In genomic region chr6:43054206-43054943, GRCh38 we compare ENCODE assay signal across 8 cellular contexts. TPM values are rescaled to one million over a fixed set of nuclear protein-coding genes. Genes with fewer than 3 reads are reported as not detected.
DNase-seq lines count a peak whose midpoint lies in the region; ATAC-seq lines count a peak whose summit lies in the region.

No MANE protein-coding gene starts in this region.

- H3K36me3 ChIP-seq in iPS-18a (ENCODE audit: control insufficient read depth, low read depth, low read length) = peaks cover 9% of the 10 kb centered on the region

- H3K9me3 ChIP-seq in iPS-18a (ENCODE audit: control insufficient read depth, low read depth, low read length) = no peaks in the 10 kb centered on the region

- H3K27me3 Mint-ChIP-seq in activated T-helper 1 cell treated with anti-CD3 and anti-CD28 coated beads, Interleukin-12 subunit alpha, Interleukin-12 subunit beta, Interleukin-2, Interleukin-4 antibody, amounts not matched to agents 30 ng/mL and 10 ng/mL and 1 ng/mL, durations not matched to agents 14 hours and 24 hours and 36 hours (ENCODE audit: insufficient read depth) = no peaks in the 10 kb centered on the region
- no peaks in the 10 kb centered on the region for H3K27me3 Mint-ChIP-seq in stimulated activated naive B cell treated with anti-CD40 and anti-IgM and Interleukin-4, amounts not matched to agents 10 μg/mL and 1 μg/mL and 100 μg/mL, for 72 hours

- peaks cover 12% of the 10 kb centered on the region for H3K4me1 ChIP-seq in iPS-18a (ENCODE audit: control insufficient read depth, low read depth, low read length)

- no peak overlapping the region for H3K9ac ChIP-seq in iPS-18a (ENCODE audit: low read length)

- DNase-seq in DMS 273 (lab: John Stamatoyannopoulos, UW; ENCODE audit: unreplicated experiment) = peak; percentile 35
- DNase-seq in DMS 273 treated with DMSO at 0.1 percent for 48 hours (lab: John Stamatoyannopoulos, UW) = no peak
- DNase-seq in activated T-helper 1 cell treated with anti-CD3 and anti-CD28 coated beads, Interleukin-12 subunit alpha, Interleukin-12 subunit beta, Interleukin-2, Interleukin-4 antibody, amounts not matched to agents 30 ng/mL and 10 ng/mL and 1 ng/mL, durations not matched to agents 14 hours and 24 hours and 36 hours (ENCODE audit: low spot score) = no peak
- no peak for DNase-seq in stimulated activated naive B cell treated with anti-CD40 and anti-IgM and Interleukin-4, amounts not matched to agents 10 μg/mL and 1 μg/mL and 100 μg/mL, for 72 hours
- DNase-seq in DMS114 treated with DMSO at 0.1 percent for 48 hours (lab: John Stamatoyannopoulos, UW; ENCODE audit: unreplicated experiment) = no peak
- DNase-seq in DMS153 (lab: John Stamatoyannopoulos, UW) = no peak
- no peak for DNase-seq in ecto neural progenitor cell (ENCODE audit: low spot score)

- H3K27ac ChIP-seq in iPS-18a (ENCODE audit: low read length) = peak overlapping the region; percentile 13

- peak overlapping the region; percentile 99 for H3K4me3 Mint-ChIP-seq in activated T-helper 1 cell treated with anti-CD3 and anti-CD28 coated beads, Interleukin-12 subunit alpha, Interleukin-12 subunit beta, Interleukin-2, Interleukin-4 antibody, amounts not matched to agents 30 ng/mL and 10 ng/mL and 1 ng/mL, durations not matched to agents 14 hours and 24 hours and 36 hours
- peak overlapping the region; percentile 96 to 100 for H3K4me3 Mint-ChIP-seq in stimulated activated naive B cell treated with anti-CD40 and anti-IgM and Interleukin-4, amounts not matched to agents 10 μg/mL and 1 μg/mL and 100 μg/mL, for 72 hours

- no peak for ATAC-seq in stimulated activated naive B cell treated with anti-CD40 and anti-IgM and Interleukin-4, amounts not matched to agents 10 μg/mL and 1 μg/mL and 100 μg/mL, for 72 hours (replicated peaks)

- intact Hi-C loops in activated T-helper 1 cell treated with anti-CD3 and anti-CD28 coated beads, Interleukin-12 subunit alpha, Interleukin-12 subunit beta, Interleukin-2, Interleukin-4 antibody, amounts not matched to agents 30 ng/mL and 10 ng/mL and 1 ng/mL, durations not matched to agents 14 hours and 24 hours and 36 hours (cut with micrococcal nuclease) = loop anchor here (5.0 to 10.0 kb wide), 3 partner anchors 270 to 1333 kb away; partner anchors contain the start of genes BICRAL, CDC5L, POLH and XPO5

- H3K4me1 Mint-ChIP-seq in activated T-helper 1 cell treated with anti-CD3 and anti-CD28 coated beads, Interleukin-12 subunit alpha, Interleukin-12 subunit beta, Interleukin-2, Interleukin-4 antibody, amounts not matched to agents 30 ng/mL and 10 ng/mL and 1 ng/mL, durations not matched to agents 14 hours and 24 hours and 36 hours (ENCODE audit: low read depth) = peaks cover 60% of the 10 kb centered on the region
- H3K4me1 Mint-ChIP-seq in stimulated activated naive B cell treated with anti-CD40 and anti-IgM and Interleukin-4, amounts not matched to agents 10 μg/mL and 1 μg/mL and 100 μg/mL, for 72 hours = peaks cover 45 to 64% of the 10 kb centered on the region in 2 donors

- peaks cover 38% of the 10 kb centered on the region for H3K36me3 Mint-ChIP-seq in activated T-helper 1 cell treated with anti-CD3 and anti-CD28 coated beads, Interleukin-12 subunit alpha, Interleukin-12 subunit beta, Interleukin-2, Interleukin-4 antibody, amounts not matched to agents 30 ng/mL and 10 ng/mL and 1 ng/mL, durations not matched to agents 14 hours and 24 hours and 36 hours (ENCODE audit: low read depth)
- H3K36me3 Mint-ChIP-seq in stimulated activated naive B cell treated with anti-CD40 and anti-IgM and Interleukin-4, amounts not matched to agents 10 μg/mL and 1 μg/mL and 100 μg/mL, for 72 hours = peaks cover 38 to 69% of the 10 kb centered on the region in 2 donors

- H3K27me3 ChIP-seq in iPS-18a (ENCODE audit: control insufficient read depth, insufficient read depth, low read length) = no peaks in the 10 kb centered on the region

- peak overlapping the region; percentile 98 for H3K27ac Mint-ChIP-seq in activated T-helper 1 cell treated with anti-CD3 and anti-CD28 coated beads, Interleukin-12 subunit alpha, Interleukin-12 subunit beta, Interleukin-2, Interleukin-4 antibody, amounts not matched to agents 30 ng/mL and 10 ng/mL and 1 ng/mL, durations not matched to agents 14 hours and 24 hours and 36 hours
- H3K27ac Mint-ChIP-seq in stimulated activated naive B cell treated with anti-CD40 and anti-IgM and Interleukin-4, amounts not matched to agents 10 μg/mL and 1 μg/mL and 100 μg/mL, for 72 hours = peak overlapping the region; percentile 95

- H3K4me3 ChIP-seq in iPS-18a (ENCODE audit: low read length) = peak overlapping the region; percentile 79

- H3K9me3 Mint-ChIP-seq in activated T-helper 1 cell treated with anti-CD3 and anti-CD28 coated beads, Interleukin-12 subunit alpha, Interleukin-12 subunit beta, Interleukin-2, Interleukin-4 antibody, amounts not matched to agents 30 ng/mL and 10 ng/mL and 1 ng/mL, durations not matched to agents 14 hours and 24 hours and 36 hours = no peaks in the 10 kb centered on the region
- H3K9me3 Mint-ChIP-seq in stimulated activated naive B cell treated with anti-CD40 and anti-IgM and Interleukin-4, amounts not matched to agents 10 μg/mL and 1 μg/mL and 100 μg/mL, for 72 hours = no peaks in the 10 kb centered on the region

RNA-seq across cellular contexts. Expression of gene CUL7, which starts 0.7 kb away (rescaled TPM):
- 20.1 and 23.2 TPM in 2 replicates for total RNA-seq in activated T-helper 1 cell treated with anti-CD3 and anti-CD28 coated beads, Interleukin-12 subunit alpha, Interleukin-12 subunit beta, Interleukin-2, Interleukin-4 antibody, amounts not matched to agents 30 ng/mL and 10 ng/mL and 1 ng/mL, durations not matched to agents 14 hours and 24 hours and 36 hours

RNA-seq across cellular contexts. Expression of gene MRPL2, which starts 4.9 kb away (rescaled TPM):
- 89.6 and 97.4 TPM in 2 replicates for total RNA-seq in activated T-helper 1 cell treated with anti-CD3 and anti-CD28 coated beads, Interleukin-12 subunit alpha, Interleukin-12 subunit beta, Interleukin-2, Interleukin-4 antibody, amounts not matched to agents 30 ng/mL and 10 ng/mL and 1 ng/mL, durations not matched to agents 14 hours and 24 hours and 36 hours

RNA-seq across cellular contexts. Expression of gene KLC4, which starts 5.1 kb away (rescaled TPM):
- 12.7 and 13.7 TPM in 2 replicates for total RNA-seq in activated T-helper 1 cell treated with anti-CD3 and anti-CD28 coated beads, Interleukin-12 subunit alpha, Interleukin-12 subunit beta, Interleukin-2, Interleukin-4 antibody, amounts not matched to agents 30 ng/mL and 10 ng/mL and 1 ng/mL, durations not matched to agents 14 hours and 24 hours and 36 hours

RNA-seq across cellular contexts. Expression of gene PTK7, which starts 21.7 kb away (rescaled TPM):
- total RNA-seq in activated T-helper 1 cell treated with anti-CD3 and anti-CD28 coated beads, Interleukin-12 subunit alpha, Interleukin-12 subunit beta, Interleukin-2, Interleukin-4 antibody, amounts not matched to agents 30 ng/mL and 10 ng/mL and 1 ng/mL, durations not matched to agents 14 hours and 24 hours and 36 hours = 3.3 and 3.7 TPM in 2 replicates

RNA-seq across cellular contexts. Expression of gene RRP36, which starts 33.0 kb away (rescaled TPM):
- 86.1 and 89.9 TPM in 2 replicates for total RNA-seq in activated T-helper 1 cell treated with anti-CD3 and anti-CD28 coated beads, Interleukin-12 subunit alpha, Interleukin-12 subunit beta, Interleukin-2, Interleukin-4 antibody, amounts not matched to agents 30 ng/mL and 10 ng/mL and 1 ng/mL, durations not matched to agents 14 hours and 24 hours and 36 hours
